In genomic region chr2:218020281-218020680, GRCh38 we compare ENCODE assay signal across 17 cellular contexts. TPM values are rescaled to one million over a fixed set of nuclear protein-coding genes. Genes with fewer than 3 reads are reported as not detected.
A peak's percentile ranks its signal among the peaks of the same experiment; 100 is the strongest.
DNase-seq lines count a peak whose midpoint lies in the region; ATAC-seq and TF ChIP-seq lines count a peak whose summit lies in the region.
"Had no signal": no experiment of that assay in that cellular context is flagged by ENCODE, and none has a peak within 500 bp of the region (broad histone marks: within the 10 kb centered on the region; RNA-seq: fewer than 3 reads in every experiment).

No MANE protein-coding gene starts in this region.

- H3K4me1 Mint-ChIP-seq in neural progenitor cell: peaks cover 72% of the 10 kb centered on the region

- 89 to 95% (median 91%) methylated on average over 5 of the region's 5 CpGs for WGBS in spleen, 5 donors

- peak overlapping the region; percentile 98 for H3K4me2 ChIP-seq in BLaER1
- no peak overlapping the region for H3K4me2 ChIP-seq in neural progenitor cell

- no peak for TF ChIP-seq POLR2A in spleen (IDR thresholded peaks at IDR 0.05)

- TF ChIP-seq CTCF in RWPE2 (IDR thresholded peaks at IDR 0.05; ENCODE audit: poor library complexity, severe bottlenecking) (no peak), neural progenitor cell (IDR thresholded peaks at IDR 0.05) (no peak), spleen (IDR thresholded peaks at IDR 0.05 in 8 of 11, conservative IDR thresholded peaks at IDR 0.05 in 3 of 11) (no peak), GM10248 (IDR thresholded peaks at IDR 0.05; ENCODE audit: control extremely low read depth, extremely low read depth, low read depth, missing control alignments) (no peak)

- POLR2A ChIA-PET in GM10248 (lab: Yijun Ruan, JAX): no interaction called here

- no peaks in the 10 kb centered on the region for H3K36me3 Mint-ChIP-seq in neural progenitor cell

- no peak overlapping the region for H2AFZ ChIP-seq in neural progenitor cell (replicated peaks)

- H4K20me1 ChIP-seq in BLaER1 (no peaks in the 10 kb centered on the region), neural progenitor cell (ENCODE audit: low read depth) (no peaks in the 10 kb centered on the region)

- H3K27ac ChIP-seq in BLaER1 (peak overlapping the region; percentile 93), RWPE2 (ENCODE audit: poor library complexity, severe bottlenecking) (no peak overlapping the region), neural progenitor cell (no peak overlapping the region), spleen (no peak overlapping the region)
- H3K27ac ChIP-seq: SJSA1 had no signal

- H3K9me3 Mint-ChIP-seq in neural progenitor cell: no peaks in the 10 kb centered on the region
- H3K9me3 Mint-ChIP-seq: CD4-positive, alpha-beta T cell had no signal

- H3K36me3 ChIP-seq in BLaER1 (no peaks in the 10 kb centered on the region), RWPE2 (ENCODE audit: low read depth) (no peaks in the 10 kb centered on the region), neural progenitor cell (no peaks in the 10 kb centered on the region), spleen (no peaks in the 10 kb centered on the region)
- H3K36me3 ChIP-seq: HAP-1, SJSA1 had no signal

- intact Hi-C loops in spleen (cut with DNase I; ENCODE audit: low total_unique reads): no loop called here

- CTCF ChIA-PET in GM10248 (lab: Yijun Ruan, JAX): no interaction called here

- peak overlapping the region; percentile 87 for H3K27ac Mint-ChIP-seq in neural progenitor cell
- H3K27ac Mint-ChIP-seq: CD4-positive, alpha-beta T cell had no signal

- peak overlapping the region; percentile 82 for H3K9ac ChIP-seq in BLaER1
- no peak overlapping the region for H3K9ac ChIP-seq in neural progenitor cell

- H3K27me3 Mint-ChIP-seq in neural progenitor cell (ENCODE audit: insufficient read depth, low read depth): peaks cover 7% of the 10 kb centered on the region
- H3K27me3 Mint-ChIP-seq: CD4-positive, alpha-beta T cell had no signal

- H3F3A ChIP-seq in neural progenitor cell (ENCODE audit: low read depth): peaks cover 14% of the 10 kb centered on the region

- no peaks in the 10 kb centered on the region for H3K79me2 ChIP-seq in neural progenitor cell (ENCODE audit: low read depth)

- H3K4me1 ChIP-seq in BLaER1 (peaks cover 100% of the 10 kb centered on the region), RWPE2 (ENCODE audit: insufficient read depth, poor library complexity, severe bottlenecking) (no peaks in the 10 kb centered on the region), neural progenitor cell (peaks cover 30% of the 10 kb centered on the region), spleen (peaks cover 0 to 17% (median 3%) of the 10 kb centered on the region in 6 donors)
- H3K4me1 ChIP-seq: HAP-1, SJSA1 had no signal

- H3K4me3 Mint-ChIP-seq in neural progenitor cell: no peak overlapping the region
- H3K4me3 Mint-ChIP-seq: CD4-positive, alpha-beta T cell had no signal

- H3K9me3 ChIP-seq in BLaER1 (no peaks in the 10 kb centered on the region), RWPE2 (ENCODE audit: severe bottlenecking) (no peaks in the 10 kb centered on the region), neural progenitor cell (ENCODE audit: low read depth) (no peaks in the 10 kb centered on the region), spleen (no peaks in the 10 kb centered on the region)
- H3K9me3 ChIP-seq: HAP-1, SJSA1 had no signal

- ATAC-seq in RWPE2 (ENCODE audit: low read depth): no peak
- no peak for ATAC-seq in HG03097 (IDR thresholded peaks at IDR 0.05; ENCODE audit: low FRiP score, unreplicated experiment)
- ATAC-seq: PC-3 had no signal

- DNase-seq in RWPE2 (ENCODE audit: low spot score): peak; percentile 23
- no peak for DNase-seq in neural progenitor cell (ENCODE audit: low spot score)
- DNase-seq in spleen: peak; percentile 31
- no peak for DNase-seq in activated CD4-positive, alpha-beta T cell treated with anti-CD3 and anti-CD28 coated beads for 4 hours
- no peak for DNase-seq in inferior parietal cortex (ENCODE audit: extremely low spot score)
- no peak for DNase-seq in GM10248 (ENCODE audit: extremely low spot score)
- DNase-seq: CD4-positive, alpha-beta T cell; EL; NCI-H1417 treated with DMSO at 0.1 percent for 48 hours; NCI-H2081; NCI-H82; PC-3 had no signal

- H3K27me3 ChIP-seq in BLaER1 (no peaks in the 10 kb centered on the region), RWPE2 (ENCODE audit: insufficient read depth, poor library complexity, severe bottlenecking) (no peaks in the 10 kb centered on the region), neural progenitor cell (no peaks in the 10 kb centered on the region), spleen (replicated peaks in 1 of 7) (no peaks in the 10 kb centered on the region)
- H3K27me3 ChIP-seq: SJSA1 had no signal

- peak overlapping the region; percentile 52 for H3K4me3 ChIP-seq in BLaER1
- H3K4me3 ChIP-seq in RWPE2 (ENCODE audit: severe bottlenecking): no peak overlapping the region
- no peak overlapping the region for H3K4me3 ChIP-seq in neural progenitor cell
- H3K4me3 ChIP-seq in spleen: no peak overlapping the region
- H3K4me3 ChIP-seq: HAP-1, SJSA1 had no signal

RNA-seq across cellular contexts. Expression of gene TNS1, which starts 17.5 kb away (rescaled TPM):
- 0.24 and 2.3 TPM in 2 replicates for total RNA-seq in neural progenitor cell (ENCODE audit: low replicate concordance)
- 100 to 1,000 TPM; 170 to 580 (median 273) TPM for total RNA-seq in spleen
- polyA plus RNA-seq in spleen: 10 to 100 TPM in 1 of 3 donors, 1 to 10 TPM in 2; 6.9 to 48.7 (median 8.6) TPM
- total RNA-seq: NCI-H460 had no signal

RNA-seq across cellular contexts. Expression of gene RUFY4, which starts 48.8 kb away (rescaled TPM):
- not detected in 2 replicates for total RNA-seq in neural progenitor cell (ENCODE audit: low replicate concordance)
- total RNA-seq in spleen: 1 to 10 TPM; 2.0 to 4.5 (median 2.6) TPM
- polyA plus RNA-seq in spleen: 1 to 10 TPM in 2 of 3 donors, under 1 TPM in 1; 0.32 to 3.7 (median 2.7) TPM
- total RNA-seq: PC-3, SJSA1 had no signal

Comparison
In these comparisons a context has a peak if more than half of its experiments do, and no peak if none do; other contexts are left out.
1. DNase-seq: peak in RWPE2 (single experiment) and spleen (single experiment); none in neural progenitor cell (single experiment), activated CD4-positive, alpha-beta T cell treated with anti-CD3 and anti-CD28 coated beads for 4 hours (0 of 2), inferior parietal cortex (single experiment) and GM10248 (single experiment).
2. RNA of gene TNS1, which starts 17.5 kb away (total RNA-seq): 170 to 580 TPM in spleen; 0.24 to 2.3 TPM in neural progenitor cell; every median in the first group is over 10 times any median in the second.